ENCODE assay signal across 22 cellular contexts in the genomic region with DNA sequence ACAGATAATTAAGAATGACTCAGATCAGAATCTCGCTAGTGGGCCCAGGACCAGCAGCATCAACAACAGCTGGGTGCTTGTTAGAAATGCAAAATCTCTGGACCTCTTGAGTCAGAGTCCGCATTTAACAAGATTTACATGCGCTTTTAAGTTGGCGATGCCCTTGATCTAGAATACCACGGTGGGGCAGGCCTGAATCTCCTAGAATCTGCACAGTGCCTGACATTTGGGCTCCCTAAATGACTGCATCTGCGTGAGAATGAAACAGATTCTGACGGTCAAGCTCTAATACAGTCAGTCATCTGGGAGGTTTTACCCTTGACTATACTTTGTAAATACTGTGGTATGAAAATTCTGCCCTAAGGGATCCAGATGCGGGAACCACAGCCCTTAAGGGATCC. TPM values are rescaled to one million over a fixed set of nuclear protein-coding genes. Genes with fewer than 3 reads are reported as not detected.
DNase-seq lines count a peak whose midpoint lies in the region; ATAC-seq, FAIRE-seq and TF ChIP-seq lines count a peak whose summit lies in the region.
"Had no signal": no experiment of that assay in that cellular context is flagged by ENCODE, and none has a peak within 500 bp of the region (broad histone marks: within the 10 kb centered on the region; RNA-seq: fewer than 3 reads in every experiment).

No MANE protein-coding gene starts in this region.

- intact Hi-C loops in right cardiac atrium (cut with DNase I) (loop anchor here (5.0 to 10.0 kb wide), 4 partner anchors 122 to 185 kb away; no protein-coding TSS in a partner anchor), dorsolateral prefrontal cortex (cut with DNase I) (loop anchor here (2.0 to 10.0 kb wide), 5 partner anchors 50 to 322 kb away; a partner anchor contains a TSS), vagina (cut with DNase I) (loop anchor here (10.0 kb wide), 2 partner anchors 182 to 312 kb away; no protein-coding TSS in a partner anchor), kidney (cut with DNase I) (loop anchor here (5.0 kb wide), 1 partner anchor 185 kb away; no protein-coding TSS in a partner anchor)

- WGBS in right cardiac atrium: 81% methylated on average over 8 of the region's 8 CpGs

- H3K36me3 ChIP-seq in right atrium auricular region (peaks cover 84% of the 10 kb centered on the region), vagina (peaks cover 0 to 45% of the 10 kb centered on the region in 2 donors), kidney (ENCODE audit: control insufficient read depth in 1 of 2, insufficient read depth in 2 of 2, low read length in 2 of 2) (peaks cover 35 to 47% of the 10 kb centered on the region in 2 donors)

- H3K9me3 ChIP-seq in right atrium auricular region (no peaks in the 10 kb centered on the region), right cardiac atrium (ENCODE audit: control insufficient read depth, low read length) (no peaks in the 10 kb centered on the region), vagina (no peaks in the 10 kb centered on the region), kidney (ENCODE audit: control insufficient read depth in 1 of 2, low read length in 2 of 2) (no peaks in the 10 kb centered on the region)
- H3K9me3 ChIP-seq: esophagus squamous epithelium, stomach had no signal

- FAIRE-seq in kidney (lab: Jason Lieb, UNC): no peak
- FAIRE-seq: GM12892, islet of Langerhans, TTC549 had no signal

- no peaks in the 10 kb centered on the region for H3K27me3 ChIP-seq in right atrium auricular region
- H3K27me3 ChIP-seq in right cardiac atrium (ENCODE audit: control insufficient read depth, insufficient read depth): no peaks in the 10 kb centered on the region
- H3K27me3 ChIP-seq in dorsolateral prefrontal cortex: no peaks in the 10 kb centered on the region
- no peaks in the 10 kb centered on the region for H3K27me3 ChIP-seq in vagina
- H3K27me3 ChIP-seq: brain microvascular endothelial cell, esophagus squamous epithelium, stomach had no signal

- TF ChIP-seq POLR2A in vagina (IDR thresholded peaks at IDR 0.05): no peak

- ATAC-seq in right cardiac atrium (no peak), HG02840 (IDR thresholded peaks at IDR 0.05; ENCODE audit: low FRiP score, unreplicated experiment) (peak; percentile 60)

- peak overlapping the region; percentile 6 to 11 for H3K27ac ChIP-seq in right atrium auricular region
- no peak overlapping the region for H3K27ac ChIP-seq in right cardiac atrium (ENCODE audit: low read length)
- peak overlapping the region in 46 of 59 donors; percentile 8 to 82 (median 53) for H3K27ac ChIP-seq in dorsolateral prefrontal cortex
- H3K27ac ChIP-seq in vagina: no peak overlapping the region
- no peak overlapping the region for H3K27ac ChIP-seq in kidney (ENCODE audit: low read depth in 2 of 2, low read length in 2 of 2)
- H3K27ac ChIP-seq: brain microvascular endothelial cell, esophagus squamous epithelium, stomach had no signal

- H3K4me1 ChIP-seq in right atrium auricular region (no peaks in the 10 kb centered on the region), right cardiac atrium (ENCODE audit: control insufficient read depth, insufficient read depth, low read length) (no peaks in the 10 kb centered on the region), vagina (no peaks in the 10 kb centered on the region), kidney (ENCODE audit: control insufficient read depth in 1 of 2, insufficient read depth in 1 of 2, low read depth in 1 of 2, low read length in 2 of 2) (no peaks in the 10 kb centered on the region)
- H3K4me1 ChIP-seq: esophagus squamous epithelium, stomach had no signal

- DNase-seq in right atrium auricular region (ENCODE audit: low spot score): no peak
- no peak for DNase-seq in right cardiac atrium
- no peak for DNase-seq in dorsolateral prefrontal cortex
- no peak for DNase-seq in activated CD8-positive, alpha-beta memory T cell treated with anti-CD3 and anti-CD28 coated beads for 24 hours
- no peak for DNase-seq in vagina (ENCODE audit: extremely low spot score in 2 of 2)
- DNase-seq in kidney: no peak
- DNase-seq in NK-92 treated with Interleukin-12 subunit alpha and Interleukin-12 subunit beta, amount 100 ng/mL, for 24 hours (lab: John Stamatoyannopoulos, UW): no peak
- DNase-seq: ACHN; activated CD4-positive, alpha-beta T cell treated with anti-CD3 and anti-CD28 coated beads, Interleukin-2, amount 50 U/mL, for 4 hours; activated T-cell treated with anti-CD3 and anti-CD28 coated beads, Interleukin-2, amount 50 U/mL, for 4 hours; brain microvascular endothelial cell; esophagus squamous epithelium; NCI-H187; stomach had no signal

- no peak overlapping the region for H3K4me3 ChIP-seq in right atrium auricular region
- no peak overlapping the region for H3K4me3 ChIP-seq in right cardiac atrium (ENCODE audit: low read length)
- H3K4me3 ChIP-seq in dorsolateral prefrontal cortex: no peak overlapping the region
- no peak overlapping the region for H3K4me3 ChIP-seq in vagina
- no peak overlapping the region for H3K4me3 ChIP-seq in kidney (ENCODE audit: low read length in 2 of 2)
- H3K4me3 ChIP-seq: esophagus squamous epithelium, stomach had no signal

- TF ChIP-seq CTCF in right atrium auricular region (IDR thresholded peaks at IDR 0.05): no peak
- TF ChIP-seq CTCF in dorsolateral prefrontal cortex (IDR thresholded peaks at IDR 0.05 in 54 of 56, conservative IDR thresholded peaks at IDR 0.05 in 2 of 56; ENCODE audit: low read depth in 1 of 56, partially characterized antibody in 56 of 56): no peak
- TF ChIP-seq CTCF in vagina (IDR thresholded peaks at IDR 0.05): no peak
- TF ChIP-seq CTCF in kidney (IDR thresholded peaks at IDR 0.05; ENCODE audit: borderline replicate concordance, extremely low read depth, insufficient read depth): no peak

- no peak overlapping the region for H3K9ac ChIP-seq in kidney (ENCODE audit: low read length in 2 of 2)

RNA-seq across cellular contexts. Expression of a gene that starts 17.2 kb away (rescaled TPM):
- total RNA-seq in right atrium auricular region (10 to 100 TPM; 17.7 to 18.6 TPM), right cardiac atrium (10 to 100 TPM; 19.3 to 24.8 (median 21.4) TPM), dorsolateral prefrontal cortex (10 to 100 TPM; 12.4 to 41.9 (median 21.6) TPM), vagina (7.9 TPM), kidney (25.9 TPM)
- polyA plus RNA-seq in right cardiac atrium (10.6 TPM), kidney (ENCODE audit: insufficient read depth, low read depth, low replicate concordance) (52.4 TPM)

RNA-seq across cellular contexts. Expression of a gene that starts 20.5 kb away (rescaled TPM):
- total RNA-seq in right atrium auricular region: 100 to 1,000 TPM; 204 to 255 TPM
- total RNA-seq in right cardiac atrium: 100 to 1,000 TPM; 235 to 420 (median 330) TPM
- 187 TPM for polyA plus RNA-seq in right cardiac atrium
- 10 to 100 TPM; 27.3 to 87.8 (median 42.5) TPM for total RNA-seq in dorsolateral prefrontal cortex
- total RNA-seq in vagina: 17.7 TPM
- total RNA-seq in kidney: 19.1 TPM
- polyA plus RNA-seq in kidney (ENCODE audit: insufficient read depth, low read depth, low replicate concordance): 20.9 TPM

RNA-seq across cellular contexts. Expression of a gene that starts 42.5 kb away (rescaled TPM):
- total RNA-seq in right atrium auricular region (100 to 1,000 TPM; 109 to 128 TPM), right cardiac atrium (100 to 1,000 TPM; 224 to 277 (median 251) TPM), dorsolateral prefrontal cortex (100 to 1,000 TPM; 124 to 316 (median 225) TPM), vagina (57.2 TPM), kidney (182 TPM)
- polyA plus RNA-seq in right cardiac atrium (89.9 TPM), kidney (ENCODE audit: insufficient read depth, low read depth, low replicate concordance) (101 TPM)

RNA-seq across cellular contexts. Expression of a gene that starts 57.5 kb away (rescaled TPM):
- total RNA-seq in right atrium auricular region (1 to 10 TPM; 1.2 to 1.4 TPM), right cardiac atrium (1 to 10 TPM in 3 of 4 donors, under 1 TPM in 1; 0.64 to 2.2 (median 1.6) TPM), dorsolateral prefrontal cortex (1 to 10 TPM in 8 of 120 experiments, under 1 TPM in 64, not detected in 48; 0.22 to 1.7 (median 0.52) TPM), vagina (not detected), kidney (0.69 TPM)
- polyA plus RNA-seq in right cardiac atrium (1.0 TPM), kidney (ENCODE audit: insufficient read depth, low read depth, low replicate concordance) (1.6 TPM)
- total RNA-seq: G401, NCI-H460, neural crest cell, OCI-LY7 had no signal

Comparison
In these comparisons a context has a peak if more than half of its experiments do, and no peak if none do; other contexts are left out.
1. H3K27ac ChIP-seq: peak in right atrium auricular region (2 of 2) and dorsolateral prefrontal cortex (46 of 59); none in right cardiac atrium (single experiment), vagina (single experiment) and kidney (0 of 2).